ENCODE assay signal across 1 cellular context in the genomic region with DNA sequence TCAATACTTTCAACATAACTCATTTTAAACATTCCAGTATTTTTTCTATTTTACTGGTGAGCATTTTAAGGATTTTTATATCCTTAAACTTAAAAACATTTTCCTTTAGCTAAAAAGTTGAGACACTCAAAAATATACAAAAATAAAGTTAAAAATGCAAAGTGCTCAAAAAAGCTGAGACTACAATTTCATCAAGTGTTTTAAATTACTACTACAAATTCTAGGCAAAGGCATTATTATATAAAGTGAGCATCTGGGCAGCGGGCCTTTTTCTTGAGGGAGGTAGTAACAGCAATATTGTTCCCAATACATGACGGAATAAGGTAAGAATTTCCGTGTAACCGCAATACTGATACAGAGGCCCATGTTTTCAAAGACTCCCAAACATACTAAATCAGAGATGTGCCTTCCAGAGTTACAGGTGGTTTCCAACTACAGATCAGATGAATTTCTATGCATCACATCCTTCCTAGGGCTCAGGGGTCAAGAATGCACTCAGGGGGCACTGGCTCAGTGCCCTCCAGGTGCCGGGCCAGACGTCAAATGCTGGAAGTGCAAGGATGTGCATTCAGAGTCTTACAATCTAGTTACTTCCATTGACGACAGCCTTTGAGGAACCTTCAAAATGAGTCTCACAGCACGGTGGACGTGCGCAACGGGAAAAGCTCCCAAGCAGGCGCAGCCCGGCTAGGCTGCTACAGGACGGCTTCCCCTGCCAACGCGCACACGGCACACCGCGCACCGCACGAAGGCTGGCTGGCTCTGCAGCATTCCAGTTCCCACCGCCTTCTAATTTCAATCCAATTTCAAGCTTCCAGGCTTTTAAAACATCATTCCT.
TF ChIP-seq lines count a peak whose summit lies in the region.

No MANE protein-coding gene starts in this region.

TF ChIP-seq in WTC11, 78 proteins besides CTCF, POLR2A, EP300 and RAD21 (continued from another document):
- TF ChIP-seq, protein P1, sequence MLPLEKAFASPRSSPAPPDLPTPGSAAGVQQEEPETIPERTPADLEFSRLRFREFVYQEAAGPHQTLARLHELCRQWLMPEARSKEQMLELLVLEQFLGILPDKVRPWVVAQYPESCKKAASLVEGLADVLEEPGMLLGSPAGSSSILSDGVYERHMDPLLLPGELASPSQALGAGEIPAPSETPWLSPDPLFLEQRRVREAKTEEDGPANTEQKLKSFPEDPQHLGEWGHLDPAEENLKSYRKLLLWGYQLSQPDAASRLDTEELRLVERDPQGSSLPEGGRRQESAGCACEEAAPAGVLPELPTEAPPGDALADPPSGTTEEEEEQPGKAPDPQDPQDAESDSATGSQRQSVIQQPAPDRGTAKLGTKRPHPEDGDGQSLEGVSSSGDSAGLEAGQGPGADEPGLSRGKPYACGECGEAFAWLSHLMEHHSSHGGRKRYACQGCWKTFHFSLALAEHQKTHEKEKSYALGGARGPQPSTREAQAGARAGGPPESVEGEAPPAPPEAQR (CRISPR knock-in tag; IDR thresholded peaks at IDR 0.05) = no peak
- TF ChIP-seq, protein P2, sequence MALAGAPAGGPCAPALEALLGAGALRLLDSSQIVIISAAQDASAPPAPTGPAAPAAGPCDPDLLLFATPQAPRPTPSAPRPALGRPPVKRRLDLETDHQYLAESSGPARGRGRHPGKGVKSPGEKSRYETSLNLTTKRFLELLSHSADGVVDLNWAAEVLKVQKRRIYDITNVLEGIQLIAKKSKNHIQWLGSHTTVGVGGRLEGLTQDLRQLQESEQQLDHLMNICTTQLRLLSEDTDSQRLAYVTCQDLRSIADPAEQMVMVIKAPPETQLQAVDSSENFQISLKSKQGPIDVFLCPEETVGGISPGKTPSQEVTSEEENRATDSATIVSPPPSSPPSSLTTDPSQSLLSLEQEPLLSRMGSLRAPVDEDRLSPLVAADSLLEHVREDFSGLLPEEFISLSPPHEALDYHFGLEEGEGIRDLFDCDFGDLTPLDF (CRISPR knock-in tag; IDR thresholded peaks at IDR 0.05) = no peak
- TF ChIP-seq ZNF671 (CRISPR knock-in tag; IDR thresholded peaks at IDR 0.05) (no peak), NFE2L1 (CRISPR knock-in tag; IDR thresholded peaks at IDR 0.05) (no peak), TP53 (CRISPR knock-in tag; IDR thresholded peaks at IDR 0.05) (no peak), ETV6 (CRISPR knock-in tag; IDR thresholded peaks at IDR 0.05) (no peak), CREM (CRISPR knock-in tag; IDR thresholded peaks at IDR 0.05) (no peak), NFATC4 (CRISPR knock-in tag; IDR thresholded peaks at IDR 0.05) (no peak), NR1H2 (CRISPR knock-in tag; IDR thresholded peaks at IDR 0.05) (no peak)
- TF ChIP-seq, protein P3, sequence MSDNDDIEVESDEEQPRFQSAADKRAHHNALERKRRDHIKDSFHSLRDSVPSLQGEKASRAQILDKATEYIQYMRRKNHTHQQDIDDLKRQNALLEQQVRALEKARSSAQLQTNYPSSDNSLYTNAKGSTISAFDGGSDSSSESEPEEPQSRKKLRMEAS (CRISPR knock-in tag; IDR thresholded peaks at IDR 0.05) = no peak
- TF ChIP-seq, protein P4, sequence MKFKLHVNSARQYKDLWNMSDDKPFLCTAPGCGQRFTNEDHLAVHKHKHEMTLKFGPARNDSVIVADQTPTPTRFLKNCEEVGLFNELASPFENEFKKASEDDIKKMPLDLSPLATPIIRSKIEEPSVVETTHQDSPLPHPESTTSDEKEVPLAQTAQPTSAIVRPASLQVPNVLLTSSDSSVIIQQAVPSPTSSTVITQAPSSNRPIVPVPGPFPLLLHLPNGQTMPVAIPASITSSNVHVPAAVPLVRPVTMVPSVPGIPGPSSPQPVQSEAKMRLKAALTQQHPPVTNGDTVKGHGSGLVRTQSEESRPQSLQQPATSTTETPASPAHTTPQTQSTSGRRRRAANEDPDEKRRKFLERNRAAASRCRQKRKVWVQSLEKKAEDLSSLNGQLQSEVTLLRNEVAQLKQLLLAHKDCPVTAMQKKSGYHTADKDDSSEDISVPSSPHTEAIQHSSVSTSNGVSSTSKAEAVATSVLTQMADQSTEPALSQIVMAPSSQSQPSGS (CRISPR knock-in tag; IDR thresholded peaks at IDR 0.05; ENCODE audit: borderline replicate concordance, low read depth) = no peak
- TF ChIP-seq, protein P5, sequence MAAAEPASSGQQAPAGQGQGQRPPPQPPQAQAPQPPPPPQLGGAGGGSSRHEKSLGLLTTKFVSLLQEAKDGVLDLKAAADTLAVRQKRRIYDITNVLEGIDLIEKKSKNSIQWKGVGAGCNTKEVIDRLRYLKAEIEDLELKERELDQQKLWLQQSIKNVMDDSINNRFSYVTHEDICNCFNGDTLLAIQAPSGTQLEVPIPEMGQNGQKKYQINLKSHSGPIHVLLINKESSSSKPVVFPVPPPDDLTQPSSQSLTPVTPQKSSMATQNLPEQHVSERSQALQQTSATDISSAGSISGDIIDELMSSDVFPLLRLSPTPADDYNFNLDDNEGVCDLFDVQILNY (CRISPR knock-in tag; IDR thresholded peaks at IDR 0.05) = no peak
- TF ChIP-seq, protein P6, sequence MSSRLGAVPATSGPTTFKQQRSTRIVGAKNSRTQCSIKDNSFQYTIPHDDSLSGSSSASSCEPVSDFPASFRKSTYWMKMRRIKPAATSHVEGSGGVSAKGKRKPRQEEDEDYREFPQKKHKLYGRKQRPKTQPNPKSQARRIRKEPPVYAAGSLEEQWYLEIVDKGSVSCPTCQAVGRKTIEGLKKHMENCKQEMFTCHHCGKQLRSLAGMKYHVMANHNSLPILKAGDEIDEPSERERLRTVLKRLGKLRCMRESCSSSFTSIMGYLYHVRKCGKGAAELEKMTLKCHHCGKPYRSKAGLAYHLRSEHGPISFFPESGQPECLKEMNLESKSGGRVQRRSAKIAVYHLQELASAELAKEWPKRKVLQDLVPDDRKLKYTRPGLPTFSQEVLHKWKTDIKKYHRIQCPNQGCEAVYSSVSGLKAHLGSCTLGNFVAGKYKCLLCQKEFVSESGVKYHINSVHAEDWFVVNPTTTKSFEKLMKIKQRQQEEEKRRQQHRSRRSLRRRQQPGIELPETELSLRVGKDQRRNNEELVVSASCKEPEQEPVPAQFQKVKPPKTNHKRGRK (CRISPR knock-in tag; IDR thresholded peaks at IDR 0.05; ENCODE audit: borderline replicate concordance) = no peak
- TF ChIP-seq, protein P7, sequence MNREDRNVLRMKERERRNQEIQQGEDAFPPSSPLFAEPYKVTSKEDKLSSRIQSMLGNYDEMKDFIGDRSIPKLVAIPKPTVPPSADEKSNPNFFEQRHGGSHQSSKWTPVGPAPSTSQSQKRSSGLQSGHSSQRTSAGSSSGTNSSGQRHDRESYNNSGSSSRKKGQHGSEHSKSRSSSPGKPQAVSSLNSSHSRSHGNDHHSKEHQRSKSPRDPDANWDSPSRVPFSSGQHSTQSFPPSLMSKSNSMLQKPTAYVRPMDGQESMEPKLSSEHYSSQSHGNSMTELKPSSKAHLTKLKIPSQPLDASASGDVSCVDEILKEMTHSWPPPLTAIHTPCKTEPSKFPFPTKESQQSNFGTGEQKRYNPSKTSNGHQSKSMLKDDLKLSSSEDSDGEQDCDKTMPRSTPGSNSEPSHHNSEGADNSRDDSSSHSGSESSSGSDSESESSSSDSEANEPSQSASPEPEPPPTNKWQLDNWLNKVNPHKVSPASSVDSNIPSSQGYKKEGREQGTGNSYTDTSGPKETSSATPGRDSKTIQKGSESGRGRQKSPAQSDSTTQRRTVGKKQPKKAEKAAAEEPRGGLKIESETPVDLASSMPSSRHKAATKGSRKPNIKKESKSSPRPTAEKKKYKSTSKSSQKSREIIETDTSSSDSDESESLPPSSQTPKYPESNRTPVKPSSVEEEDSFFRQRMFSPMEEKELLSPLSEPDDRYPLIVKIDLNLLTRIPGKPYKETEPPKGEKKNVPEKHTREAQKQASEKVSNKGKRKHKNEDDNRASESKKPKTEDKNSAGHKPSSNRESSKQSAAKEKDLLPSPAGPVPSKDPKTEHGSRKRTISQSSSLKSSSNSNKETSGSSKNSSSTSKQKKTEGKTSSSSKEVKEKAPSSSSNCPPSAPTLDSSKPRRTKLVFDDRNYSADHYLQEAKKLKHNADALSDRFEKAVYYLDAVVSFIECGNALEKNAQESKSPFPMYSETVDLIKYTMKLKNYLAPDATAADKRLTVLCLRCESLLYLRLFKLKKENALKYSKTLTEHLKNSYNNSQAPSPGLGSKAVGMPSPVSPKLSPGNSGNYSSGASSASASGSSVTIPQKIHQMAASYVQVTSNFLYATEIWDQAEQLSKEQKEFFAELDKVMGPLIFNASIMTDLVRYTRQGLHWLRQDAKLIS (CRISPR knock-in tag; IDR thresholded peaks at IDR 0.05; ENCODE audit: borderline replicate concordance) = no peak
